In genomic region chrX:12471061-12471460, GRCh38 we compare ENCODE assay signal across 29 cellular contexts.
"Had no signal": no experiment of that assay in that cellular context is flagged by ENCODE, and none has a peak within 500 bp of the region (broad histone marks: within the 10 kb centered on the region; RNA-seq: fewer than 3 reads in every experiment).

No MANE protein-coding gene starts in this region.

- H3K4me3 ChIP-seq: left ventricle myocardium inferior, lung, mucosa of descending colon, pancreas, prostate gland, skin epidermis, spleen, tibial nerve, uterus had no signal

- H3K4me3 Mint-ChIP-seq: memory B cell; nephron; neural crest cell; stimulated activated memory B cell treated with anti-CD40 and anti-IgM and Interleukin-4, amounts not matched to agents 10 μg/mL and 1 μg/mL and 100 μg/mL, for 72 hours; stimulated activated naive CD8-positive, alpha-beta T cell treated with anti-CD3 and anti-CD28 coated beads, Interleukin-15, amount 100 ng/mL, for 72 hours; type B pancreatic cell had no signal

- H3K9me3 Mint-ChIP-seq: memory B cell; stimulated activated memory B cell treated with anti-CD40 and anti-IgM and Interleukin-4, amounts not matched to agents 10 μg/mL and 1 μg/mL and 100 μg/mL, for 72 hours; stimulated activated naive CD8-positive, alpha-beta T cell treated with anti-CD3 and anti-CD28 coated beads, Interleukin-15, amount 100 ng/mL, for 72 hours; type B pancreatic cell had no signal

- H3K27ac Mint-ChIP-seq: memory B cell; naive thymus-derived CD4-positive, alpha-beta T cell; nephron; stimulated activated memory B cell treated with anti-CD40 and anti-IgM and Interleukin-4, amounts not matched to agents 10 μg/mL and 1 μg/mL and 100 μg/mL, for 72 hours; stimulated activated naive CD8-positive, alpha-beta T cell treated with anti-CD3 and anti-CD28 coated beads, Interleukin-15, amount 100 ng/mL, for 72 hours; type B pancreatic cell had no signal

- H3K36me3 ChIP-seq: left ventricle myocardium inferior, pancreas, prostate gland, spleen, tibial nerve, uterus had no signal

- H3K36me3 Mint-ChIP-seq: memory B cell; naive thymus-derived CD4-positive, alpha-beta T cell; stimulated activated memory B cell treated with anti-CD40 and anti-IgM and Interleukin-4, amounts not matched to agents 10 μg/mL and 1 μg/mL and 100 μg/mL, for 72 hours; type B pancreatic cell had no signal

- H3K27ac ChIP-seq: left ventricle myocardium inferior, pancreas, prostate gland, skin epidermis, spleen, tibial nerve, uterus had no signal

- H3K9me3 ChIP-seq: left ventricle myocardium inferior, mucosa of descending colon, pancreas, prostate gland, spleen, tibial nerve, uterus had no signal

- H3K4me1 Mint-ChIP-seq: naive thymus-derived CD4-positive, alpha-beta T cell; nephron; neural crest cell; stimulated activated memory B cell treated with anti-CD40 and anti-IgM and Interleukin-4, amounts not matched to agents 10 μg/mL and 1 μg/mL and 100 μg/mL, for 72 hours; stimulated activated naive CD8-positive, alpha-beta T cell treated with anti-CD3 and anti-CD28 coated beads, Interleukin-15, amount 100 ng/mL, for 72 hours had no signal

- ATAC-seq: left colon; mucosa of descending colon; naive thymus-derived CD4-positive, alpha-beta T cell; pancreas; right cardiac atrium; sciatic nerve; stimulated activated memory B cell treated with anti-CD40 and anti-IgM and Interleukin-4, amounts not matched to agents 10 μg/mL and 1 μg/mL and 100 μg/mL, for 72 hours; stimulated activated naive CD8-positive, alpha-beta T cell treated with anti-CD3 and anti-CD28 coated beads, Interleukin-15, amount 100 ng/mL, for 72 hours had no signal

- H3K27me3 Mint-ChIP-seq: naive thymus-derived CD4-positive, alpha-beta T cell; stimulated activated naive CD8-positive, alpha-beta T cell treated with anti-CD3 and anti-CD28 coated beads, Interleukin-15, amount 100 ng/mL, for 72 hours; type B pancreatic cell had no signal

- H3K4me1 ChIP-seq: left ventricle myocardium inferior, pancreas, prostate gland, spleen, tibial nerve, uterus had no signal

- H3K27me3 ChIP-seq: tibial nerve, uterus had no signal

- FAIRE-seq: kidney, pancreas had no signal

- DNase-seq: hippocampal formation; kidney; left colon; left ventricle myocardium inferior; midbrain; mucosa of descending colon; naive thymus-derived CD4-positive, alpha-beta T cell; nucleus accumbens; pancreas; posterior cingulate gyrus; retina; spleen; stimulated activated CD4-positive, alpha-beta T cell treated with anti-CD3 and anti-CD28 coated beads, Interleukin-4, amount 100 ng/mL, for 24 hours; stimulated activated CD8-positive, alpha-beta memory T cell treated with anti-CD3 and anti-CD28 coated beads, Interleukin-4, amount 100 ng/mL, for 48 hours; stimulated activated naive CD4-positive, alpha-beta T cell treated with Interleukin-2 at 50 U/mL for 16 hours; stimulated activated naive CD8-positive, alpha-beta T cell treated with anti-CD3 and anti-CD28 coated beads, Interleukin-15, amount 100 ng/mL, for 72 hours; substantia nigra; uterus had no signal
